In genomic region chrX:95764972-95765451, GRCh38 we compare ENCODE assay signal across 9 cellular contexts.
DNase-seq lines count a peak whose midpoint lies in the region; ATAC-seq and TF ChIP-seq lines count a peak whose summit lies in the region.
"Had no signal": no experiment of that assay in that cellular context is flagged by ENCODE, and none has a peak within 500 bp of the region (broad histone marks: within the 10 kb centered on the region; RNA-seq: fewer than 3 reads in every experiment).

No MANE protein-coding gene starts in this region.

- TF ChIP-seq EP300 in stomach (IDR thresholded peaks at IDR 0.05): no peak

- H3K36me3 Mint-ChIP-seq in CD14-positive monocyte: no peaks in the 10 kb centered on the region

- H3K4me3 ChIP-seq in AG09309 (ENCODE audit: control insufficient read depth, low read depth, low read length) (no peak overlapping the region), body of pancreas (no peak overlapping the region), left lung (no peak overlapping the region), stomach (no peak overlapping the region)

- no peak overlapping the region for H3K4me3 Mint-ChIP-seq in CD14-positive monocyte

- intact Hi-C loops in body of pancreas (cut with DNase I): no loop called here
- intact Hi-C loops in left lung (cut with DNase I): no loop called here
- intact Hi-C loops in CD14-positive monocyte (cut with micrococcal nuclease): no loop called here
- intact Hi-C loops in stomach (cut with DNase I; ENCODE audit: low total_unique reads): no loop called here

- H3K4me1 ChIP-seq in body of pancreas (no peaks in the 10 kb centered on the region), left lung (no peaks in the 10 kb centered on the region), stomach (no peaks in the 10 kb centered on the region)

- no peak overlapping the region for H3K27ac Mint-ChIP-seq in CD14-positive monocyte

- peaks cover 0 to 2% (median 0%) of the 10 kb centered on the region in 7 donors for H3K9me3 Mint-ChIP-seq in CD14-positive monocyte

- peak; percentile 27 for TF ChIP-seq CTCF in AG09309 (IDR thresholded peaks at IDR 0.05; ENCODE audit: control insufficient read depth, insufficient read depth, low read depth, low read length, missing control alignments)
- TF ChIP-seq CTCF in body of pancreas (IDR thresholded peaks at IDR 0.05): peak; percentile 12 to 50 (median 20)
- TF ChIP-seq CTCF in left lung (IDR thresholded peaks at IDR 0.05): peak in 1 of 2 donors; percentile 44
- no peak for TF ChIP-seq CTCF in CD14-positive monocyte (IDR thresholded peaks at IDR 0.05)
- TF ChIP-seq CTCF in stomach (IDR thresholded peaks at IDR 0.05): peak in 2 of 7 experiments; percentile 21 to 25

- H3K9me3 ChIP-seq in body of pancreas: no peaks in the 10 kb centered on the region
- no peaks in the 10 kb centered on the region for H3K9me3 ChIP-seq in left lung
- no peaks in the 10 kb centered on the region for H3K9me3 ChIP-seq in stomach

- WGBS in body of pancreas, 2 donors: 8 to 14% methylated on average over 3 of the region's 3 CpGs
- 11 to 22% (median 21%) methylated on average over 3 of the region's 3 CpGs for WGBS in stomach, 5 donors

- ATAC-seq in GM18511 (IDR thresholded peaks at IDR 0.05; ENCODE audit: unreplicated experiment): peak; percentile 68
- no peak for ATAC-seq in body of pancreas
- ATAC-seq in left lung: peak; percentile 72
- ATAC-seq: HCT116 had no signal

- TF ChIP-seq POLR2A in body of pancreas (IDR thresholded peaks at IDR 0.05): no peak
- TF ChIP-seq POLR2A in stomach (IDR thresholded peaks at IDR 0.05): no peak

- H3K27me3 ChIP-seq in body of pancreas (no peaks in the 10 kb centered on the region), left lung (no peaks in the 10 kb centered on the region), stomach (no peaks in the 10 kb centered on the region)

- no peak for DNase-seq in AG09309 (ENCODE audit: low read depth)
- peak; percentile 37 for DNase-seq in NCI-H1048 (lab: John Stamatoyannopoulos, UW)
- peak in 3 of 4 donors; percentile 13 to 27 (median 24) for DNase-seq in body of pancreas
- no peak for DNase-seq in left lung
- DNase-seq in CD14-positive monocyte (ENCODE audit: low spot score): no peak
- no peak for DNase-seq in activated CD4-positive, alpha-beta T cell treated with anti-CD3 and anti-CD28 coated beads, Interleukin-2, amount 50 U/mL, for 48 hours
- no peak for DNase-seq in stomach

- H3K36me3 ChIP-seq in body of pancreas (replicated peaks in 1 of 2; ENCODE audit: insufficient read depth in 1 of 2, low read depth in 2 of 2) (no peaks in the 10 kb centered on the region), left lung (no peaks in the 10 kb centered on the region), stomach (no peaks in the 10 kb centered on the region)

- peaks cover 0 to under 1% (median 0%) of the 10 kb centered on the region in 3 donors for H3K27me3 Mint-ChIP-seq in CD14-positive monocyte (ENCODE audit: low read depth in 3 of 3)

- H3K27ac ChIP-seq in body of pancreas: no peak overlapping the region
- no peak overlapping the region for H3K27ac ChIP-seq in left lung
- H3K27ac ChIP-seq in stomach: no peak overlapping the region

- no peaks in the 10 kb centered on the region for H3K4me1 Mint-ChIP-seq in CD14-positive monocyte

Comparison
In these comparisons a context has a peak if more than half of its experiments do, and no peak if none do; other contexts are left out.
1. DNase-seq: peak in NCI-H1048 (single experiment) and body of pancreas (3 of 4); none in AG09309 (single experiment), left lung (0 of 2), CD14-positive monocyte (single experiment), activated CD4-positive, alpha-beta T cell treated with anti-CD3 and anti-CD28 coated beads, Interleukin-2, amount 50 U/mL, for 48 hours (0 of 2) and stomach (single experiment).